Comparison of ENCODE assay signal across 8 cellular contexts in the genomic region with DNA sequence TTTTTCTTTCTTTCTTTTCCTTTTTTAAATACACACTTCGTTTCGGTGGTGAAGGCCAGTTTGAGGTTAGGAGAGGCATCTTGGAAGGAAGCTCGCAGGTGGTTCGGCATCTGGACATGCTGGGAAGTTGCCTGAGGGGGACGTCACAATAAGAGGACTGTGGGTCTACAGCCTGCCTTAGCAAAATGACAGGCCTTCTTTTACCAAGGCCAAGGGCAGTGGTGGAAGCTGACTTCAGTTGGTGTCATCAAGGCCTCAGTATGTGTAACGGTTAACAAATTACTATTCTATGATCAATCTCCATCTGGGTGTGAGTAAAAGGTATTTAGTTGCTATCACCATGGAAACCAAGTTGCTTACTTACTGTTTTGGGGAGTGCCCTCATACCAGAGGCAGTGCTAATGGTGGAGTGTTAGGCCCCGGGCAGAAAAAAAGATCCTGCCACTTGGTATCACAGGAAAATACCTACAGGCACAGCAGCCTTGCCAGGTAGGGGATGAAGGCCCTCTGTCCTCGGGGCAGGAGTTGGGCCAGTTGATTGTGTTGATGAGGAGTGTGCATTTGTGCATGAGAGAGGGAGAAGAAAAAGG. TPM values are rescaled to one million over a fixed set of nuclear protein-coding genes. Genes with fewer than 3 reads are reported as not detected.
DNase-seq lines count a peak whose midpoint lies in the region; ATAC-seq and TF ChIP-seq lines count a peak whose summit lies in the region.

No MANE protein-coding gene starts in this region.

- TF ChIP-seq CTCF in glutamatergic neuron (IDR thresholded peaks at IDR 0.05; ENCODE audit: partially characterized antibody, unreplicated experiment), result no peak
- no peak for TF ChIP-seq CTCF in spleen (IDR thresholded peaks at IDR 0.05 in 8 of 11, conservative IDR thresholded peaks at IDR 0.05 in 3 of 11)

- ATAC-seq in activated CD4-positive, CD25-positive, alpha-beta regulatory T cell treated with anti-CD3 and anti-CD28 coated beads, Interleukin-2, amount 50 U/mL, for 24 hours, result peak; percentile 63 to 67
- ATAC-seq in activated CD8-positive, alpha-beta T cell treated with anti-CD3 and anti-CD28 coated beads, Interleukin-2, amount 10 ng/mL, durations not matched to agents 7 days and 5 days, result no peak
- ATAC-seq in GM18505 (IDR thresholded peaks at IDR 0.05; ENCODE audit: unreplicated experiment), result no peak

- H3K4me1 ChIP-seq in spleen, result peaks cover 75 to 100% (median 98%) of the 10 kb centered on the region in 6 donors

- H3K4me1 Mint-ChIP-seq in activated CD8-positive, alpha-beta T cell treated with anti-CD3 and anti-CD28 coated beads, Interleukin-2, amount 10 ng/mL, durations not matched to agents 7 days and 5 days (ENCODE audit: low read depth), result peaks cover 86% of the 10 kb centered on the region
- peaks cover 63% of the 10 kb centered on the region for H3K4me1 Mint-ChIP-seq in glutamatergic neuron (ENCODE audit: low read depth, unreplicated experiment)

- peak overlapping the region; percentile 85 for H3K27ac Mint-ChIP-seq in activated CD8-positive, alpha-beta T cell treated with anti-CD3 and anti-CD28 coated beads, Interleukin-2, amount 10 ng/mL, durations not matched to agents 7 days and 5 days
- H3K27ac Mint-ChIP-seq in glutamatergic neuron (ENCODE audit: unreplicated experiment), result peak overlapping the region; percentile 84

- no peaks in the 10 kb centered on the region for H3K27me3 Mint-ChIP-seq in activated CD8-positive, alpha-beta T cell treated with anti-CD3 and anti-CD28 coated beads, Interleukin-2, amount 10 ng/mL, durations not matched to agents 7 days and 5 days (ENCODE audit: low read depth)
- H3K27me3 Mint-ChIP-seq in glutamatergic neuron (ENCODE audit: unreplicated experiment), result peaks cover 10% of the 10 kb centered on the region

- POLR2A ChIA-PET in activated CD8-positive, alpha-beta T cell treated with anti-CD3 and anti-CD28 coated beads, Interleukin-2, amount 10 ng/mL, durations not matched to agents 7 days and 5 days (lab: Charles Lee), result interaction anchor here (0.7 to 1.1 kb wide), 2 partner anchors 12 to 191 kb away, joined by 3 read pairs; no protein-coding TSS in a partner anchor

- no peaks in the 10 kb centered on the region for H3K27me3 ChIP-seq in spleen (replicated peaks in 1 of 7)

- intact Hi-C loops in spleen (cut with DNase I; ENCODE audit: low total_unique reads), result loop anchor here (10.0 kb wide), 1 partner anchor 47 kb away; no protein-coding TSS in a partner anchor

- no peaks in the 10 kb centered on the region for H3K9me3 Mint-ChIP-seq in activated CD8-positive, alpha-beta T cell treated with anti-CD3 and anti-CD28 coated beads, Interleukin-2, amount 10 ng/mL, durations not matched to agents 7 days and 5 days (ENCODE audit: insufficient read depth)
- peaks cover 10% of the 10 kb centered on the region for H3K9me3 Mint-ChIP-seq in glutamatergic neuron (ENCODE audit: unreplicated experiment)

- DNase-seq in activated CD4-positive, CD25-positive, alpha-beta regulatory T cell (lab: John Stamatoyannopoulos, UW), result no peak
- DNase-seq in activated CD8-positive, alpha-beta T cell treated with anti-CD3 and anti-CD28 coated beads, Interleukin-2, amount 10 ng/mL, durations not matched to agents 7 days and 5 days, result no peak
- DNase-seq in glutamatergic neuron (no peak), spleen (no peak), COR-L47 (lab: John Stamatoyannopoulos, UW) (no peak)
- no peak for DNase-seq in activated CD8-positive, alpha-beta memory T cell treated with anti-CD3 and anti-CD28 coated beads for 24 hours

- H3K27ac ChIP-seq in spleen, result peak overlapping the region in 7 of 8 donors; percentile 83 to 94 (median 93)

- peak overlapping the region; percentile 67 for H3K4me3 Mint-ChIP-seq in activated CD8-positive, alpha-beta T cell treated with anti-CD3 and anti-CD28 coated beads, Interleukin-2, amount 10 ng/mL, durations not matched to agents 7 days and 5 days
- peak overlapping the region; percentile 48 for H3K4me3 Mint-ChIP-seq in glutamatergic neuron (ENCODE audit: unreplicated experiment)

- TF ChIP-seq POLR2A in spleen (IDR thresholded peaks at IDR 0.05), result no peak
- no peak for TF ChIP-seq POLR2A in GM18505 (IDR thresholded peaks at IDR 0.05; ENCODE audit: borderline replicate concordance, extremely low read depth, insufficient read depth, insufficient read length)

- H3K36me3 ChIP-seq in spleen, result peaks cover 0 to 58% (median 4%) of the 10 kb centered on the region in 6 donors

- CTCF ChIA-PET in activated CD8-positive, alpha-beta T cell treated with anti-CD3 and anti-CD28 coated beads, Interleukin-2, amount 10 ng/mL, durations not matched to agents 7 days and 5 days (lab: Charles Lee), result interaction anchor here (1.0 to 2.0 kb wide), 3 partner anchors 10 to 142 kb away, joined by 3 to 6 read pairs (median 4); partner anchors contain the start of gene ACTN4

- WGBS in spleen, 5 donors, result 52 to 65% (median 56%) methylated on average over 8 of the region's 8 CpGs

- H3K36me3 Mint-ChIP-seq in activated CD8-positive, alpha-beta T cell treated with anti-CD3 and anti-CD28 coated beads, Interleukin-2, amount 10 ng/mL, durations not matched to agents 7 days and 5 days (ENCODE audit: low read depth), result peaks cover 51% of the 10 kb centered on the region
- no peaks in the 10 kb centered on the region for H3K36me3 Mint-ChIP-seq in glutamatergic neuron (ENCODE audit: unreplicated experiment)

- H3K4me3 ChIP-seq in spleen, result no peak overlapping the region

- H3K9me3 ChIP-seq in spleen, result no peaks in the 10 kb centered on the region

RNA-seq across cellular contexts. Expression of gene ACTN4, which starts 10.3 kb away (rescaled TPM):
- total RNA-seq in activated CD8-positive, alpha-beta T cell treated with anti-CD3 and anti-CD28 coated beads, Interleukin-2, amount 10 ng/mL, durations not matched to agents 7 days and 5 days, result 100 to 1,000 TPM; 357 to 373 TPM
- total RNA-seq in glutamatergic neuron (ENCODE audit: unreplicated experiment) (975 TPM), spleen (100 to 1,000 TPM; 360 to 621 (median 487) TPM)
- polyA plus RNA-seq in spleen, result 100 to 1,000 TPM in 1 of 3 donors, 10 to 100 TPM in 2; 39.3 to 185 (median 51.2) TPM

RNA-seq across cellular contexts. Expression of gene EIF3K, which starts 38.7 kb away (rescaled TPM):
- 100 to 1,000 TPM; 325 to 352 TPM for total RNA-seq in activated CD8-positive, alpha-beta T cell treated with anti-CD3 and anti-CD28 coated beads, Interleukin-2, amount 10 ng/mL, durations not matched to agents 7 days and 5 days
- total RNA-seq in glutamatergic neuron (ENCODE audit: unreplicated experiment), result 247 TPM
- 100 to 1,000 TPM; 232 to 538 (median 244) TPM for total RNA-seq in spleen
- 100 to 1,000 TPM; 276 to 365 (median 328) TPM for polyA plus RNA-seq in spleen

RNA-seq across cellular contexts. Expression of gene MAP4K1, which starts 40.0 kb away (rescaled TPM):
- 100 to 1,000 TPM; 259 to 269 TPM for total RNA-seq in activated CD8-positive, alpha-beta T cell treated with anti-CD3 and anti-CD28 coated beads, Interleukin-2, amount 10 ng/mL, durations not matched to agents 7 days and 5 days
- total RNA-seq in glutamatergic neuron (ENCODE audit: unreplicated experiment) (6.3 TPM), spleen (100 to 1,000 TPM in 4 of 7 donors, 10 to 100 TPM in 3; 58.2 to 163 (median 122) TPM)
- 100 to 1,000 TPM in 2 of 3 donors, 10 to 100 TPM in 1; 81.3 to 161 (median 153) TPM for polyA plus RNA-seq in spleen

Comparison
In these comparisons a context has a peak if more than half of its experiments do, and no peak if none do; other contexts are left out.
1. ATAC-seq: peak in activated CD4-positive, CD25-positive, alpha-beta regulatory T cell treated with anti-CD3 and anti-CD28 coated beads, Interleukin-2, amount 50 U/mL, for 24 hours (2 of 2); none in activated CD8-positive, alpha-beta T cell treated with anti-CD3 and anti-CD28 coated beads, Interleukin-2, amount 10 ng/mL, durations not matched to agents 7 days and 5 days (single experiment) and GM18505 (single experiment).